ENCODE assay signal across 24 cellular contexts in genomic region chr12:48696626-48697025, GRCh38.
"Had no signal": no experiment of that assay in that cellular context is flagged by ENCODE, and none has a peak within 500 bp of the region (broad histone marks: within the 10 kb centered on the region; RNA-seq: fewer than 3 reads in every experiment).

No MANE protein-coding gene starts in this region.

- H3K9me3 Mint-ChIP-seq: activated naive CD4-positive, alpha-beta T cell treated with anti-CD3 and anti-CD28 coated beads for 36 hours; natural killer cell; neural progenitor cell; stimulated activated naive CD8-positive, alpha-beta T cell treated with anti-CD3 and anti-CD28 coated beads, Interleukin-15, Interleukin-2, amounts not matched to agents 100 ng/mL and 50 ng/mL, for 24 hours had no signal

- H3K4me3 Mint-ChIP-seq: activated CD4-positive, alpha-beta T cell treated with anti-CD3 and anti-CD28 coated beads for 36 hours; activated naive CD4-positive, alpha-beta T cell treated with anti-CD3 and anti-CD28 coated beads for 36 hours; natural killer cell; neural progenitor cell; stimulated activated naive CD8-positive, alpha-beta T cell treated with anti-CD3 and anti-CD28 coated beads, Interleukin-15, Interleukin-2, amounts not matched to agents 100 ng/mL and 50 ng/mL, for 24 hours had no signal

- FAIRE-seq: astrocyte had no signal

- H3K4me1 Mint-ChIP-seq: natural killer cell, neural progenitor cell had no signal

- ATAC-seq: activated CD4-positive, alpha-beta T cell treated with anti-CD3 and anti-CD28 coated beads for 36 hours; left lung; lower lobe of right lung; natural killer cell; right lobe of liver had no signal

- H3K27ac Mint-ChIP-seq: activated CD4-positive, alpha-beta T cell treated with anti-CD3 and anti-CD28 coated beads for 36 hours; activated naive CD4-positive, alpha-beta T cell treated with anti-CD3 and anti-CD28 coated beads for 36 hours; natural killer cell; neural progenitor cell; stimulated activated naive CD8-positive, alpha-beta T cell treated with anti-CD3 and anti-CD28 coated beads, Interleukin-15, Interleukin-2, amounts not matched to agents 100 ng/mL and 50 ng/mL, for 24 hours had no signal

- H3K27me3 Mint-ChIP-seq: activated CD4-positive, alpha-beta T cell treated with anti-CD3 and anti-CD28 coated beads for 36 hours; stimulated activated naive CD8-positive, alpha-beta T cell treated with anti-CD3 and anti-CD28 coated beads, Interleukin-15, Interleukin-2, amounts not matched to agents 100 ng/mL and 50 ng/mL, for 24 hours had no signal

- DNase-seq: activated CD4-positive, alpha-beta T cell treated with anti-CD3 and anti-CD28 coated beads for 36 hours; activated CD4-positive, alpha-beta T cell treated with anti-CD3 and anti-CD28 coated beads, Interleukin-2, amount 50 U/mL, for 4 hours; activated CD4-positive, CD25-positive, alpha-beta regulatory T cell; activated effector memory CD4-positive, alpha-beta T cell treated with Interleukin-2 at 50 U/mL for 16 hours; activated naive CD4-positive, alpha-beta T cell treated with anti-CD3 and anti-CD28 coated beads for 36 hours; activated T-cell treated with anti-CD3 and anti-CD28 coated beads for 4 hours; amniotic stem cell; brain microvascular endothelial cell; dorsolateral prefrontal cortex; effector memory CD4-positive, alpha-beta T cell; erythroblast; kidney glomerular epithelial cell; left lung; lower lobe of right lung; mesenchymal stem cell; natural killer cell; posterior cingulate gyrus; right lobe of liver; stimulated activated CD4-positive, alpha-beta T cell treated with anti-CD3 and anti-CD28 coated beads, Interleukin-4, amount 100 ng/mL, for 1 hour; substantia nigra; upper lobe of left lung had no signal
